In the genomic region with DNA sequence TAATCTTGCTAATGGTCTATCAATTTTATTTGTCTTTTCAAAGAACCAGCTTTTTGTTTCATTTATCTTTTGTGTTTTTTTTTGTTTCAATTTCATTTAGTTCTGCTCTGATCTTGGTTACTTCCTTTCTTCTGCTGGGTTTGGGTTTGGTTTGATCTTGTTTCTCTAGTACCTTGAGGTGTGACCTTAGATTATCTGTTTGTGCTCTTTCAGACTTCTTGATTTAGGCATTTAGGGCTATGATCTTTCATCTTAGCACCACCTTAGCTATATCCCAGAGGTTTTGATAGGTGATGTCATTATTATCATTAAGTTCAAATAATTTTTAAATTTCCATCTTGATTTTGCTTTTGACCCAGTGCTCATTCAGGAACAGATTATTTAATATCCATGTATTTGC, we compare ENCODE assay signal across 8 cellular contexts. TPM values are rescaled to one million over a fixed set of nuclear protein-coding genes. Genes with fewer than 3 reads are reported as not detected.
DNase-seq lines count a peak whose midpoint lies in the region; ATAC-seq and TF ChIP-seq lines count a peak whose summit lies in the region.
"Not testable (repeated sequence)": the region's sequence is repeated elsewhere in the genome, so short reads cannot be mapped to it uniquely, and the experiment has no call there.

No MANE protein-coding gene starts in this region.

- H3K4me1 ChIP-seq in HEK293 (ENCODE audit: control insufficient read depth, insufficient read depth, low read length), result not testable (repeated sequence)

- intact Hi-C loops in activated B cell treated with CpG ODN at 0.5 μM for 24 hours (cut with micrococcal nuclease), result not testable (repeated sequence)
- intact Hi-C loops in activated T-helper 1 cell treated with anti-CD3 and anti-CD28 coated beads, Interleukin-12 subunit alpha, Interleukin-12 subunit beta, Interleukin-2, Interleukin-4 antibody, amounts not matched to agents 30 ng/mL and 10 ng/mL and 1 ng/mL, durations not matched to agents 14 hours and 24 hours and 36 hours (cut with micrococcal nuclease), result loop anchor here (10.0 kb wide), 1 partner anchor 387 kb away; no protein-coding TSS in a partner anchor

- not testable (repeated sequence) for DNase-seq in activated B cell treated with CpG ODN at 0.5 μM for 24 hours; activated CD4-positive, alpha-beta memory T cell treated with anti-CD3 and anti-CD28 coated beads, Interleukin-2, amount 10 ng/mL, durations not matched to agents 7 days and 5 days; activated T-helper 1 cell treated with anti-CD3 and anti-CD28 coated beads, Interleukin-12 subunit alpha, Interleukin-12 subunit beta, Interleukin-2, Interleukin-4 antibody, amounts not matched to agents 30 ng/mL and 10 ng/mL and 1 ng/mL, durations not matched to agents 14 hours and 24 hours and 36 hours (ENCODE audit: low spot score); activated naive CD8-positive, alpha-beta T cell treated with anti-CD3 and anti-CD28 coated beads, Interleukin-2, amount 10 ng/mL, durations not matched to agents 7 days and 5 days; naive B cell; stimulated activated naive CD8-positive, alpha-beta T cell treated with anti-CD3 and anti-CD28 coated beads, Interleukin-15, amount 100 ng/mL, for 72 hours

- H3K27ac Mint-ChIP-seq in activated B cell treated with CpG ODN at 0.5 μM for 24 hours (peak overlapping the region; percentile 0), naive B cell (peak overlapping the region in 5 of 6 donors; percentile 2 to 86 (median 11))
- peak overlapping the region; percentile 34 for H3K27ac Mint-ChIP-seq in activated CD4-positive, alpha-beta memory T cell treated with anti-CD3 and anti-CD28 coated beads, Interleukin-2, amount 10 ng/mL, durations not matched to agents 7 days and 5 days
- peak overlapping the region; percentile 29 for H3K27ac Mint-ChIP-seq in activated T-helper 1 cell treated with anti-CD3 and anti-CD28 coated beads, Interleukin-12 subunit alpha, Interleukin-12 subunit beta, Interleukin-2, Interleukin-4 antibody, amounts not matched to agents 30 ng/mL and 10 ng/mL and 1 ng/mL, durations not matched to agents 14 hours and 24 hours and 36 hours
- H3K27ac Mint-ChIP-seq in activated naive CD4-positive, alpha-beta T cell treated with anti-CD3 and anti-CD28 coated beads, Interleukin-2, amount 50 U/mL, for 24 hours, result peak overlapping the region; percentile 80
- H3K27ac Mint-ChIP-seq in activated naive CD8-positive, alpha-beta T cell treated with anti-CD3 and anti-CD28 coated beads, Interleukin-2, amount 10 ng/mL, durations not matched to agents 7 days and 5 days, result peak overlapping the region; percentile 92
- H3K27ac Mint-ChIP-seq in stimulated activated naive CD8-positive, alpha-beta T cell treated with anti-CD3 and anti-CD28 coated beads, Interleukin-15, amount 100 ng/mL, for 72 hours, result peak overlapping the region; percentile 0 to 66

- H3K9me3 ChIP-seq in HEK293 (ENCODE audit: control insufficient read depth, insufficient read depth, low read depth, low read length), result not testable (repeated sequence)

- H3K4me1 Mint-ChIP-seq in activated B cell treated with CpG ODN at 0.5 μM for 24 hours, result peaks cover 41% of the 10 kb centered on the region
- H3K4me1 Mint-ChIP-seq in activated CD4-positive, alpha-beta memory T cell treated with anti-CD3 and anti-CD28 coated beads, Interleukin-2, amount 10 ng/mL, durations not matched to agents 7 days and 5 days, result peaks cover 24% of the 10 kb centered on the region
- peaks cover 34% of the 10 kb centered on the region for H3K4me1 Mint-ChIP-seq in activated T-helper 1 cell treated with anti-CD3 and anti-CD28 coated beads, Interleukin-12 subunit alpha, Interleukin-12 subunit beta, Interleukin-2, Interleukin-4 antibody, amounts not matched to agents 30 ng/mL and 10 ng/mL and 1 ng/mL, durations not matched to agents 14 hours and 24 hours and 36 hours (ENCODE audit: low read depth)
- H3K4me1 Mint-ChIP-seq in activated naive CD4-positive, alpha-beta T cell treated with anti-CD3 and anti-CD28 coated beads, Interleukin-2, amount 50 U/mL, for 24 hours, result peaks cover 52% of the 10 kb centered on the region
- peaks cover 34% of the 10 kb centered on the region for H3K4me1 Mint-ChIP-seq in activated naive CD8-positive, alpha-beta T cell treated with anti-CD3 and anti-CD28 coated beads, Interleukin-2, amount 10 ng/mL, durations not matched to agents 7 days and 5 days
- peaks cover 18 to 52% (median 41%) of the 10 kb centered on the region in 3 donors for H3K4me1 Mint-ChIP-seq in naive B cell
- peaks cover 47% of the 10 kb centered on the region for H3K4me1 Mint-ChIP-seq in stimulated activated naive CD8-positive, alpha-beta T cell treated with anti-CD3 and anti-CD28 coated beads, Interleukin-15, amount 100 ng/mL, for 72 hours

- TF ChIP-seq CTCF in HEK293 (tag by site-specific recombination; IDR thresholded peaks at IDR 0.05); activated B cell treated with CpG ODN at 0.5 μM for 24 hours (IDR thresholded peaks at IDR 0.05): not testable (repeated sequence)

- POLR2A ChIA-PET in HEK293 (lab: Yijun Ruan, JAX); activated B cell treated with CpG ODN at 0.5 μM for 24 hours (lab: Charles Lee); activated naive CD8-positive, alpha-beta T cell treated with anti-CD3 and anti-CD28 coated beads, Interleukin-2, amount 10 ng/mL, durations not matched to agents 7 days and 5 days (lab: Charles Lee): not testable (repeated sequence)
- POLR2A ChIA-PET in activated CD4-positive, alpha-beta memory T cell treated with anti-CD3 and anti-CD28 coated beads, Interleukin-2, amount 10 ng/mL, durations not matched to agents 7 days and 5 days (lab: Charles Lee), result interaction anchor here (0.6 kb wide), 1 partner anchor 565 kb away, joined by 3 read pairs; no protein-coding TSS in a partner anchor

- H3K9me3 Mint-ChIP-seq in activated B cell treated with CpG ODN at 0.5 μM for 24 hours (peaks cover 17% of the 10 kb centered on the region), naive B cell (peaks cover 5 to 27% (median 20%) of the 10 kb centered on the region in 7 donors)
- H3K9me3 Mint-ChIP-seq in activated CD4-positive, alpha-beta memory T cell treated with anti-CD3 and anti-CD28 coated beads, Interleukin-2, amount 10 ng/mL, durations not matched to agents 7 days and 5 days, result peaks cover 21% of the 10 kb centered on the region
- peaks cover 48% of the 10 kb centered on the region for H3K9me3 Mint-ChIP-seq in activated T-helper 1 cell treated with anti-CD3 and anti-CD28 coated beads, Interleukin-12 subunit alpha, Interleukin-12 subunit beta, Interleukin-2, Interleukin-4 antibody, amounts not matched to agents 30 ng/mL and 10 ng/mL and 1 ng/mL, durations not matched to agents 14 hours and 24 hours and 36 hours
- H3K9me3 Mint-ChIP-seq in activated naive CD4-positive, alpha-beta T cell treated with anti-CD3 and anti-CD28 coated beads, Interleukin-2, amount 50 U/mL, for 24 hours, result peaks cover 15% of the 10 kb centered on the region
- H3K9me3 Mint-ChIP-seq in activated naive CD8-positive, alpha-beta T cell treated with anti-CD3 and anti-CD28 coated beads, Interleukin-2, amount 10 ng/mL, durations not matched to agents 7 days and 5 days, result peaks cover 38% of the 10 kb centered on the region
- peaks cover 40 to 58% of the 10 kb centered on the region in 2 donors for H3K9me3 Mint-ChIP-seq in stimulated activated naive CD8-positive, alpha-beta T cell treated with anti-CD3 and anti-CD28 coated beads, Interleukin-15, amount 100 ng/mL, for 72 hours

- not testable (repeated sequence) for H3K27me3 Mint-ChIP-seq in activated B cell treated with CpG ODN at 0.5 μM for 24 hours; activated CD4-positive, alpha-beta memory T cell treated with anti-CD3 and anti-CD28 coated beads, Interleukin-2, amount 10 ng/mL, durations not matched to agents 7 days and 5 days; activated T-helper 1 cell treated with anti-CD3 and anti-CD28 coated beads, Interleukin-12 subunit alpha, Interleukin-12 subunit beta, Interleukin-2, Interleukin-4 antibody, amounts not matched to agents 30 ng/mL and 10 ng/mL and 1 ng/mL, durations not matched to agents 14 hours and 24 hours and 36 hours (ENCODE audit: insufficient read depth); activated naive CD4-positive, alpha-beta T cell treated with anti-CD3 and anti-CD28 coated beads, Interleukin-2, amount 50 U/mL, for 24 hours; activated naive CD8-positive, alpha-beta T cell treated with anti-CD3 and anti-CD28 coated beads, Interleukin-2, amount 10 ng/mL, durations not matched to agents 7 days and 5 days; naive B cell; stimulated activated naive CD8-positive, alpha-beta T cell treated with anti-CD3 and anti-CD28 coated beads, Interleukin-15, amount 100 ng/mL, for 72 hours

- not testable (repeated sequence) for H3K36me3 Mint-ChIP-seq in activated B cell treated with CpG ODN at 0.5 μM for 24 hours (ENCODE audit: low read depth)
- H3K36me3 Mint-ChIP-seq in activated CD4-positive, alpha-beta memory T cell treated with anti-CD3 and anti-CD28 coated beads, Interleukin-2, amount 10 ng/mL, durations not matched to agents 7 days and 5 days (ENCODE audit: low read depth), result peaks cover 17% of the 10 kb centered on the region
- H3K36me3 Mint-ChIP-seq in activated T-helper 1 cell treated with anti-CD3 and anti-CD28 coated beads, Interleukin-12 subunit alpha, Interleukin-12 subunit beta, Interleukin-2, Interleukin-4 antibody, amounts not matched to agents 30 ng/mL and 10 ng/mL and 1 ng/mL, durations not matched to agents 14 hours and 24 hours and 36 hours (ENCODE audit: low read depth), result peaks cover 15% of the 10 kb centered on the region
- H3K36me3 Mint-ChIP-seq in activated naive CD4-positive, alpha-beta T cell treated with anti-CD3 and anti-CD28 coated beads, Interleukin-2, amount 50 U/mL, for 24 hours, result peaks cover 15% of the 10 kb centered on the region
- peaks cover 50% of the 10 kb centered on the region for H3K36me3 Mint-ChIP-seq in activated naive CD8-positive, alpha-beta T cell treated with anti-CD3 and anti-CD28 coated beads, Interleukin-2, amount 10 ng/mL, durations not matched to agents 7 days and 5 days
- H3K36me3 Mint-ChIP-seq in naive B cell, result peaks cover 4 to 15% of the 10 kb centered on the region in 2 donors

- H3K4me3 Mint-ChIP-seq in activated B cell treated with CpG ODN at 0.5 μM for 24 hours; activated CD4-positive, alpha-beta memory T cell treated with anti-CD3 and anti-CD28 coated beads, Interleukin-2, amount 10 ng/mL, durations not matched to agents 7 days and 5 days; activated T-helper 1 cell treated with anti-CD3 and anti-CD28 coated beads, Interleukin-12 subunit alpha, Interleukin-12 subunit beta, Interleukin-2, Interleukin-4 antibody, amounts not matched to agents 30 ng/mL and 10 ng/mL and 1 ng/mL, durations not matched to agents 14 hours and 24 hours and 36 hours: not testable (repeated sequence)
- H3K4me3 Mint-ChIP-seq in activated naive CD4-positive, alpha-beta T cell treated with anti-CD3 and anti-CD28 coated beads, Interleukin-2, amount 50 U/mL, for 24 hours, result peak overlapping the region; percentile 57
- H3K4me3 Mint-ChIP-seq in activated naive CD8-positive, alpha-beta T cell treated with anti-CD3 and anti-CD28 coated beads, Interleukin-2, amount 10 ng/mL, durations not matched to agents 7 days and 5 days, result peak overlapping the region; percentile 74
- H3K4me3 Mint-ChIP-seq in naive B cell, result peak overlapping the region in 4 of 8 donors; percentile 0 to 69 (median 18)
- peak overlapping the region; percentile 1 to 36 for H3K4me3 Mint-ChIP-seq in stimulated activated naive CD8-positive, alpha-beta T cell treated with anti-CD3 and anti-CD28 coated beads, Interleukin-15, amount 100 ng/mL, for 72 hours

- H3K4me3 ChIP-seq in HEK293 (ENCODE audit: low read depth, low read length), result not testable (repeated sequence)

- not testable (repeated sequence) for ATAC-seq in activated B cell treated with CpG ODN at 0.5 μM for 24 hours (ENCODE audit: low read depth); activated naive CD8-positive, alpha-beta T cell treated with anti-CD3 and anti-CD28 coated beads, Interleukin-2, amount 10 ng/mL, durations not matched to agents 7 days and 5 days (ENCODE audit: low read depth); naive B cell (ENCODE audit: low read depth in 2 of 2); stimulated activated naive CD8-positive, alpha-beta T cell treated with anti-CD3 and anti-CD28 coated beads, Interleukin-15, amount 100 ng/mL, for 72 hours

- CTCF ChIA-PET in HEK293 (lab: Yijun Ruan, JAX) (interaction anchor here (1.2 to 1.5 kb wide), 2 partner anchors 10 to 11 kb away, joined by 3 to 11 read pairs; no protein-coding TSS in a partner anchor), activated B cell treated with CpG ODN at 0.5 μM for 24 hours (lab: Charles Lee) (interaction anchor here (1.1 to 1.8 kb wide), 2 partner anchors 8 to 10 kb away, joined by 3 to 6 read pairs; no protein-coding TSS in a partner anchor)
- CTCF ChIA-PET in activated CD4-positive, alpha-beta memory T cell treated with anti-CD3 and anti-CD28 coated beads, Interleukin-2, amount 10 ng/mL, durations not matched to agents 7 days and 5 days (lab: Charles Lee), result not testable (repeated sequence)

- not testable (repeated sequence) for H3K27ac ChIP-seq in HEK293 (ENCODE audit: extremely low read depth, low read depth, low read length)

- not testable (repeated sequence) for H3K36me3 ChIP-seq in HEK293 (ENCODE audit: control insufficient read depth in 2 of 2, insufficient read depth in 1 of 2, low read length in 2 of 2)

RNA-seq across cellular contexts. Expression of a gene that starts 24.0 kb away (rescaled TPM):
- 35.2 and 41.5 TPM in 2 replicates for total RNA-seq in activated B cell treated with CpG ODN at 0.5 μM for 24 hours
- total RNA-seq in activated CD4-positive, alpha-beta memory T cell treated with anti-CD3 and anti-CD28 coated beads, Interleukin-2, amount 10 ng/mL, durations not matched to agents 7 days and 5 days, result 10 to 100 TPM; 24.6 to 28.1 TPM
- total RNA-seq in activated T-helper 1 cell treated with anti-CD3 and anti-CD28 coated beads, Interleukin-12 subunit alpha, Interleukin-12 subunit beta, Interleukin-2, Interleukin-4 antibody, amounts not matched to agents 30 ng/mL and 10 ng/mL and 1 ng/mL, durations not matched to agents 14 hours and 24 hours and 36 hours, result 27.7 and 31.2 TPM in 2 replicates
- 10 to 100 TPM; 32.4 to 36.3 TPM for total RNA-seq in activated naive CD8-positive, alpha-beta T cell treated with anti-CD3 and anti-CD28 coated beads, Interleukin-2, amount 10 ng/mL, durations not matched to agents 7 days and 5 days
- polyA plus RNA-seq in naive B cell (ENCODE audit: low read depth in 6 of 6), result 10 to 100 TPM in 5 of 6 donors, 1 to 10 TPM in 1; 8.6 to 20.0 (median 14.9) TPM

Comparison
In these comparisons a context has a peak if more than half of its experiments do, and no peak if none do; other contexts are left out.
1. H3K27ac Mint-ChIP-seq: peak in every context shown above with its lines; median percentile 92 in activated naive CD8-positive, alpha-beta T cell treated with anti-CD3 and anti-CD28 coated beads, Interleukin-2, amount 10 ng/mL, durations not matched to agents 7 days and 5 days; 80 in activated naive CD4-positive, alpha-beta T cell treated with anti-CD3 and anti-CD28 coated beads, Interleukin-2, amount 50 U/mL, for 24 hours; 34 in activated CD4-positive, alpha-beta memory T cell treated with anti-CD3 and anti-CD28 coated beads, Interleukin-2, amount 10 ng/mL, durations not matched to agents 7 days and 5 days; 33 in stimulated activated naive CD8-positive, alpha-beta T cell treated with anti-CD3 and anti-CD28 coated beads, Interleukin-15, amount 100 ng/mL, for 72 hours; 29 in activated T-helper 1 cell treated with anti-CD3 and anti-CD28 coated beads, Interleukin-12 subunit alpha, Interleukin-12 subunit beta, Interleukin-2, Interleukin-4 antibody, amounts not matched to agents 30 ng/mL and 10 ng/mL and 1 ng/mL, durations not matched to agents 14 hours and 24 hours and 36 hours; 11 in naive B cell; 0 in activated B cell treated with CpG ODN at 0.5 μM for 24 hours.